ENCODE assay signal across 8 cellular contexts in the genomic region with DNA sequence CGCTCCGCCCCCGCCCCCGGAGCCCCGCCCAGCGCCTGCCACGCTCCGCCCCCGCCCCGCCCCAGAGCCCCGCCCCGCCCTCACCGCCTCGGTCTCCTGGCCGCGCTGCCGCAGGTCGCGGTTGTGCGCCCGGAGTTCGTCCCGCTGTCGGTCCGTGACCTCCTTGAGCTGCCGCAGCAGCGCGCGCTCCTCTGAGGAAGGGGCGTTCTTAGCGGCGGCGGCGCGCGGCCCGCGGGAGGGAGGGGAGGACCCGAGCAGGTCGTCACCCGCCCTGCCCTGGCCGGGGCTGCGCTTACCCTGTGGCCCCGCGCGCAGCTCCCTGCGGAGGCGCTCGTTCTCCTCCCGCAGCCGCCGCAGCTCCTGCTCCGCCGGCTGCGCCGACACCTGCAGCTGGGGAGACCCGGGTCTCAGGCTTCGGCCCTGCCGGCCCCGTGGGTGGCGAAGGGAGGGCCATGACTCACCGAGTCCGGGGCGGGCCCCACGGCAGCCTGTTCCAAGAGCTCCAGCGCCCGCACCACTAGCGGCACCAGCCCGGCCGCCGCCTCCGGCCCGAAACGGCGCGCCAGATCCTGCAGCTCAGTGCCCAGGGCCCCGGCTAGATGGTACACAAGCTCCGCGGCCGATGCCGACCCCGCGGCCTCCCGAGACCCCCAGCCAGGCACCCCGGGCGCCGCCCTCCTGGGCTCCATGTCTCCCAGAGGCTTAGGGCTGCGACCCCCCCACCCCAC. TPM values are rescaled to one million over a fixed set of nuclear protein-coding genes. Genes with fewer than 3 reads are reported as not detected.
DNase-seq lines count a peak whose midpoint lies in the region; FAIRE-seq and TF ChIP-seq lines count a peak whose summit lies in the region.

No MANE protein-coding gene starts in this region.

- peak; percentile 80 for TF ChIP-seq POLR2A in H54 (IDR thresholded peaks at IDR 0.05; ENCODE audit: low read depth, low read length)

- no peak for FAIRE-seq in H54 (lab: Jason Lieb, UNC)

- H3K9me3 ChIP-seq in MG63 (no peaks in the 10 kb centered on the region), WERI-Rb-1 (ENCODE audit: severe bottlenecking) (no peaks in the 10 kb centered on the region)

- H3K27me3 ChIP-seq in MG63 (no peaks in the 10 kb centered on the region), WERI-Rb-1 (ENCODE audit: insufficient read depth, low read depth, severe bottlenecking) (no peaks in the 10 kb centered on the region)

- DNase-seq in GM10266 (ENCODE audit: extremely low spot score), result peak; percentile 83
- peak; percentile 91 for DNase-seq in H54 (ENCODE audit: insufficient read length, low spot score)
- peak; percentile 86 for DNase-seq in MG63
- DNase-seq in WERI-Rb-1, result peak; percentile 76
- DNase-seq in cardiac fibroblast (ENCODE audit: low read depth in 2 of 2), result peak; percentile 88 to 91
- DNase-seq in kidney glomerular epithelial cell (lab: John Stamatoyannopoulos, UW), result peak; percentile 54
- DNase-seq in stimulated activated CD4-positive, alpha-beta T cell treated with anti-CD3 and anti-CD28 coated beads, Interleukin-1b, Interleukin-23, amount 100 ng/mL, for 1 hour (ENCODE audit: low read depth in 2 of 2), result peak; percentile 52 to 58
- DNase-seq in ecto neural progenitor cell (ENCODE audit: low spot score), result no peak

- H3K4me3 ChIP-seq in MG63 (peak overlapping the region; percentile 49), WERI-Rb-1 (ENCODE audit: low read depth, low read length) (peak overlapping the region; percentile 54), cardiac fibroblast (replicated peaks in 1 of 2; ENCODE audit: low read depth in 2 of 2, low read length in 2 of 2) (peak overlapping the region; percentile 44 to 63)

- H3K36me3 ChIP-seq in MG63 (peaks cover 27% of the 10 kb centered on the region), WERI-Rb-1 (peaks cover 48% of the 10 kb centered on the region)

- peak overlapping the region; percentile 75 for H3K27ac ChIP-seq in WERI-Rb-1

- TF ChIP-seq CTCF in GM10266 (IDR thresholded peaks at IDR 0.05; ENCODE audit: control insufficient read depth, insufficient read depth, low read depth, missing control alignments) (peak; percentile 21), WERI-Rb-1 (IDR thresholded peaks at IDR 0.05; ENCODE audit: low read depth, low read length) (peak; percentile 24; the same call in 1 of the 2 replicates), cardiac fibroblast (IDR thresholded peaks at IDR 0.05; ENCODE audit: low read depth, low read length) (no peak)

RNA-seq across cellular contexts. Expression of gene RILP, which starts 0.4 kb away (rescaled TPM):
- total RNA-seq in MG63 (2014; rRNA removed; shearing (Covaris generic); ENCODE audit: low replicate concordance), result 4.6 TPM in 1 of 2 replicates, not detected in the other

RNA-seq across cellular contexts. Expression of gene SCARF1, which starts 3.7 kb away (rescaled TPM):
- total RNA-seq in MG63 (2014; rRNA removed; shearing (Covaris generic); ENCODE audit: low replicate concordance), result not detected in 2 replicates

RNA-seq across cellular contexts. Expression of gene SLC43A2, which starts 20.6 kb away (rescaled TPM):
- 3.9 and 8.3 TPM in 2 replicates for total RNA-seq in MG63 (2014; rRNA removed; shearing (Covaris generic); ENCODE audit: low replicate concordance)

RNA-seq across cellular contexts. Expression of gene PRPF8, which starts 35.4 kb away (rescaled TPM):
- 80.5 and 100 TPM in 2 replicates for total RNA-seq in MG63 (2014; rRNA removed; shearing (Covaris generic); ENCODE audit: low replicate concordance)
